ENCODE assay signal across 29 cellular contexts in genomic region chr16:12162151-12162559, GRCh38.
DNase-seq lines count a peak whose midpoint lies in the region; ATAC-seq and TF ChIP-seq lines count a peak whose summit lies in the region.
"Had no signal": no experiment of that assay in that cellular context is flagged by ENCODE, and none has a peak within 500 bp of the region (broad histone marks: within the 10 kb centered on the region; RNA-seq: fewer than 3 reads in every experiment).

No MANE protein-coding gene starts in this region.

- H3K27ac Mint-ChIP-seq in chondrocyte (ENCODE audit: unreplicated experiment): peak overlapping the region; percentile 25
- H3K27ac Mint-ChIP-seq: activated CD4-positive, alpha-beta T cell treated with anti-CD3 and anti-CD28 coated beads, Interleukin-2, amount 10 ng/mL, durations not matched to agents 24 days and 14 days; H9; T-helper 2 cell treated with Interferon-gamma antibody and Interleukin-4, amounts not matched to agents 5 μg/mL and 100 μg/mL, for 36 hours had no signal

- H3K36me3 Mint-ChIP-seq in chondrocyte (ENCODE audit: low read depth): no peaks in the 10 kb centered on the region

- H3K27me3 ChIP-seq in left ventricle myocardium inferior (ENCODE audit: low read depth) (no peaks in the 10 kb centered on the region), ovary (no peaks in the 10 kb centered on the region), HAP-1 (ENCODE audit: low read depth) (no peaks in the 10 kb centered on the region)
- H3K27me3 ChIP-seq: neutrophil had no signal

- H3K36me3 ChIP-seq in left ventricle myocardium inferior (no peaks in the 10 kb centered on the region), ovary (no peaks in the 10 kb centered on the region), HAP-1 (replicated peaks) (no peaks in the 10 kb centered on the region)
- H3K36me3 ChIP-seq: neutrophil had no signal

- no peaks in the 10 kb centered on the region for H3K9me3 Mint-ChIP-seq in chondrocyte (ENCODE audit: low read depth)
- H3K9me3 Mint-ChIP-seq: activated CD4-positive, alpha-beta T cell treated with anti-CD3 and anti-CD28 coated beads, Interleukin-2, amount 10 ng/mL, durations not matched to agents 24 days and 14 days; H9; T-helper 2 cell treated with Interferon-gamma antibody and Interleukin-4, amounts not matched to agents 5 μg/mL and 100 μg/mL, for 36 hours had no signal

- peak; percentile 47 for DNase-seq in EH (ENCODE audit: low read depth)
- DNase-seq in chondrocyte (ENCODE audit: low spot score): no peak
- DNase-seq in left ventricle myocardium inferior: no peak
- DNase-seq in ovary: peak; percentile 34 to 59 (median 53)
- no peak for DNase-seq in NCI-H1436 (lab: John Stamatoyannopoulos, UW)
- no peak for DNase-seq in DMS153 (lab: John Stamatoyannopoulos, UW)
- DNase-seq in HAP-1 (ENCODE audit: low spot score in 2 of 2): no peak
- DNase-seq: activated CD4-positive, alpha-beta T cell treated with anti-CD3 and anti-CD28 coated beads, Interleukin-2, amount 10 ng/mL, durations not matched to agents 24 days and 14 days; activated naive CD4-positive, alpha-beta T cell treated with anti-CD3 and anti-CD28 coated beads, Interleukin-2, amount 50 U/mL, for 16 hours; anterior cingulate cortex; central memory CD4-positive, alpha-beta T cell; COR-L47; DND-41; foreskin melanocyte; H9; hippocampal formation; NCI-H1092; NCI-H2029; NCI-H2227 treated with DMSO at 0.1 percent for 48 hours; NCI-H774; psoas muscle; RPMI8226; SK-N-SH; small intestine; stimulated activated CD4-positive, alpha-beta T cell treated with anti-CD3 and anti-CD28 coated beads, Interleukin-2, amount 100 ng/mL, for 24 hours had no signal

- no peak for TF ChIP-seq CTCF in chondrocyte (IDR thresholded peaks at IDR 0.05)
- no peak for TF ChIP-seq CTCF in left ventricle myocardium inferior (IDR thresholded peaks at IDR 0.05; ENCODE audit: borderline replicate concordance)
- TF ChIP-seq CTCF in ovary (IDR thresholded peaks at IDR 0.05): no peak

- no peak overlapping the region for H3K4me3 ChIP-seq in left ventricle myocardium inferior
- no peak overlapping the region for H3K4me3 ChIP-seq in ovary
- no peak overlapping the region for H3K4me3 ChIP-seq in HAP-1
- H3K4me3 ChIP-seq: lung, psoas muscle had no signal

- no peak for ATAC-seq in activated CD4-positive, CD25-positive, alpha-beta regulatory T cell treated with anti-CD3 and anti-CD28 coated beads, Interleukin-2, amount 50 U/mL, for 24 hours
- ATAC-seq: psoas muscle had no signal

- no peaks in the 10 kb centered on the region for H3K27me3 Mint-ChIP-seq in chondrocyte (ENCODE audit: low read depth)
- H3K27me3 Mint-ChIP-seq: activated CD4-positive, alpha-beta T cell treated with anti-CD3 and anti-CD28 coated beads, Interleukin-2, amount 10 ng/mL, durations not matched to agents 24 days and 14 days had no signal

- 19 to 29% (median 28%) methylated on average over 8 of the region's 8 CpGs for WGBS in ovary, 3 donors

- intact Hi-C loops in left ventricle myocardium inferior (cut with micrococcal nuclease) (no loop called here), ovary (cut with DNase I) (loop anchor here in 2 of 4 donors (10.0 kb wide), 2 partner anchors 67 to 93 kb away; no protein-coding TSS in a partner anchor)

- TF ChIP-seq POLR2A in ovary (IDR thresholded peaks at IDR 0.05): no peak

- H3K9me3 ChIP-seq in left ventricle myocardium inferior (replicated peaks) (no peaks in the 10 kb centered on the region), ovary (no peaks in the 10 kb centered on the region), HAP-1 (no peaks in the 10 kb centered on the region)
- H3K9me3 ChIP-seq: neutrophil, psoas muscle, SK-N-SH had no signal

- peaks cover 53% of the 10 kb centered on the region for H3K4me1 Mint-ChIP-seq in chondrocyte (ENCODE audit: low read depth)

- no peak for TF ChIP-seq EP300 in ovary (IDR thresholded peaks at IDR 0.05)

- in situ Hi-C loops in HAP-1 (cut with MboI; ENCODE audit: low sequenced_read_pairs): no loop called here

- peak overlapping the region; percentile 13 for H3K27ac ChIP-seq in left ventricle myocardium inferior (replicated peaks)
- peak overlapping the region in 1 of 2 donors; percentile 70 for H3K27ac ChIP-seq in ovary
- H3K27ac ChIP-seq: neutrophil, psoas muscle had no signal

- H3K4me1 ChIP-seq in left ventricle myocardium inferior (peaks cover 43% of the 10 kb centered on the region), ovary (ENCODE audit: insufficient read depth) (peaks cover 29% of the 10 kb centered on the region), HAP-1 (no peaks in the 10 kb centered on the region)
- H3K4me1 ChIP-seq: psoas muscle had no signal

- no peak overlapping the region for H3K4me3 Mint-ChIP-seq in chondrocyte (ENCODE audit: unreplicated experiment)
- H3K4me3 Mint-ChIP-seq: activated CD4-positive, alpha-beta T cell treated with anti-CD3 and anti-CD28 coated beads, Interleukin-2, amount 10 ng/mL, durations not matched to agents 24 days and 14 days; H9; T-helper 2 cell treated with Interferon-gamma antibody and Interleukin-4, amounts not matched to agents 5 μg/mL and 100 μg/mL, for 36 hours had no signal

Comparison
In these comparisons a context has a peak if more than half of its experiments do, and no peak if none do; other contexts are left out.
1. DNase-seq: peak in EH (single experiment) and ovary (5 of 5); none in chondrocyte (single experiment), left ventricle myocardium inferior (single experiment), NCI-H1436 (single experiment), DMS153 (single experiment) and HAP-1 (0 of 2).